In genomic region chr20:32474009-32474716, GRCh38 we compare ENCODE assay signal across 11 cellular contexts.
DNase-seq lines count a peak whose midpoint lies in the region; ATAC-seq and TF ChIP-seq lines count a peak whose summit lies in the region.
"Had no signal": no experiment of that assay in that cellular context is flagged by ENCODE, and none has a peak within 500 bp of the region (broad histone marks: within the 10 kb centered on the region; RNA-seq: fewer than 3 reads in every experiment).

No MANE protein-coding gene starts in this region.

- H3K27me3 Mint-ChIP-seq in Calu3 (ENCODE audit: unreplicated experiment), result no peaks in the 10 kb centered on the region
- H3K27me3 Mint-ChIP-seq: central memory CD8-positive, alpha-beta T cell had no signal

- H4K20me1 ChIP-seq in MM.1S (ENCODE audit: insufficient read depth, low read length), result no peaks in the 10 kb centered on the region

- H3K9me3 Mint-ChIP-seq in Calu3 (ENCODE audit: low read depth, unreplicated experiment), result no peaks in the 10 kb centered on the region
- H3K9me3 Mint-ChIP-seq: central memory CD8-positive, alpha-beta T cell had no signal

- no peaks in the 10 kb centered on the region for H3F3A ChIP-seq in MM.1S (ENCODE audit: insufficient read depth, low read length)

- CTCF ChIA-PET in Calu3 (lab: Charles Lee), result interaction anchor here (1.8 to 2.2 kb wide), 2 partner anchors 8 to 10 kb away, joined by 9 to 19 read pairs; no protein-coding TSS in a partner anchor

- no TSS peak for BruUV-seq in Calu3 (replicated peaks; lab: Mats Ljungman, UMichigan)

- no peaks in the 10 kb centered on the region for H3K79me2 ChIP-seq in MM.1S (ENCODE audit: low read length)

- DNase-seq in Calu3 (peak; percentile 46), cerebellar cortex (ENCODE audit: low spot score) (peak; percentile 62), T-helper 2 cell (no peak), MM.1S (no peak)
- no peak for DNase-seq in stimulated activated CD4-positive, alpha-beta T cell treated with anti-CD3 and anti-CD28 coated beads, Interleukin-2, amount 100 ng/mL, for 48 hours
- DNase-seq: activated CD4-positive, alpha-beta T cell treated with anti-CD3 and anti-CD28 coated beads for 1 hour; NCI-H345 had no signal

- intact Hi-C loops in Calu3 (cut with micrococcal nuclease; ENCODE audit: unreplicated experiment), result no loop called here

- H3K9ac ChIP-seq in skeletal muscle satellite cell (ENCODE audit: low read depth, low read length) (peak overlapping the region; percentile 78), MM.1S (ENCODE audit: low read length) (no peak overlapping the region)

- H3K4me3 Mint-ChIP-seq in Calu3 (ENCODE audit: low read depth, unreplicated experiment), result peak overlapping the region; percentile 79
- H3K4me3 Mint-ChIP-seq: central memory CD8-positive, alpha-beta T cell had no signal

- peaks cover 72% of the 10 kb centered on the region for H3K4me1 Mint-ChIP-seq in Calu3 (ENCODE audit: low read depth, unreplicated experiment)

- no peaks in the 10 kb centered on the region for H3K9me2 ChIP-seq in MM.1S (replicated peaks; ENCODE audit: insufficient read depth, low read length)

- H3K27me3 ChIP-seq in layer of hippocampus (ENCODE audit: control insufficient read depth, insufficient read depth, low read length) (no peaks in the 10 kb centered on the region), skeletal muscle satellite cell (ENCODE audit: control insufficient read depth, insufficient read depth, low read length) (no peaks in the 10 kb centered on the region), MM.1S (replicated peaks; ENCODE audit: insufficient read depth, low read length) (no peaks in the 10 kb centered on the region)

- H3K36me3 ChIP-seq in skeletal muscle satellite cell (ENCODE audit: insufficient read depth, low read length), result peaks cover 3% of the 10 kb centered on the region
- no peaks in the 10 kb centered on the region for H3K36me3 ChIP-seq in MM.1S (replicated peaks; ENCODE audit: insufficient read depth, low read length)

- TF ChIP-seq CTCF in Calu3 (IDR thresholded peaks at IDR 0.05; ENCODE audit: unreplicated experiment) (no peak), MM.1S (IDR thresholded peaks at IDR 0.05; ENCODE audit: low read length) (no peak)

- H3K4me1 ChIP-seq in skeletal muscle satellite cell (ENCODE audit: control insufficient read depth, insufficient read depth, low read length) (peaks cover 39% of the 10 kb centered on the region), MM.1S (ENCODE audit: low read length) (no peaks in the 10 kb centered on the region)

- H3K9me3 ChIP-seq in skeletal muscle satellite cell (replicated peaks; ENCODE audit: low read length), result no peaks in the 10 kb centered on the region
- H3K9me3 ChIP-seq in MM.1S (replicated peaks; ENCODE audit: insufficient read depth, low read length), result no peaks in the 10 kb centered on the region

- peak overlapping the region; percentile 83 for H3K27ac Mint-ChIP-seq in Calu3 (ENCODE audit: unreplicated experiment)

- H2AFZ ChIP-seq in MM.1S (ENCODE audit: low read length), result no peak overlapping the region

- peaks cover 56% of the 10 kb centered on the region for H3K36me3 Mint-ChIP-seq in Calu3 (ENCODE audit: insufficient read depth, unreplicated experiment)

- ATAC-seq in HG03520 (IDR thresholded peaks at IDR 0.05; ENCODE audit: unreplicated experiment), result no peak

- H3K27ac ChIP-seq in layer of hippocampus (ENCODE audit: low read depth, low read length) (peak overlapping the region; percentile 66), MM.1S (ENCODE audit: low read length) (no peak overlapping the region)

- peak overlapping the region; percentile 67 for H3K4me3 ChIP-seq in skeletal muscle satellite cell (ENCODE audit: low read length)
- H3K4me3 ChIP-seq in MM.1S (ENCODE audit: low read length), result no peak overlapping the region

- peak overlapping the region; percentile 84 for H3K4me2 ChIP-seq in skeletal muscle satellite cell (ENCODE audit: low read length)
- no peak overlapping the region for H3K4me2 ChIP-seq in MM.1S (ENCODE audit: low read depth, low read length)

Comparison
In these comparisons a context has a peak if more than half of its experiments do, and no peak if none do; other contexts are left out.
1. DNase-seq: peak in Calu3 (single experiment) and cerebellar cortex (single experiment); none in T-helper 2 cell (0 of 5), MM.1S (single experiment) and stimulated activated CD4-positive, alpha-beta T cell treated with anti-CD3 and anti-CD28 coated beads, Interleukin-2, amount 100 ng/mL, for 48 hours (0 of 2).